Comparison of ENCODE assay signal across 8 cellular contexts in genomic region chr1:77888429-77889239, GRCh38. TPM values are rescaled to one million over a fixed set of nuclear protein-coding genes. Genes with fewer than 3 reads are reported as not detected.
DNase-seq lines count a peak whose midpoint lies in the region; TF ChIP-seq lines count a peak whose summit lies in the region.

NEXN (plus strand) TSS chr1:77888624; CDS start chr1:77916107, 27,483 bp downstream.

- peaks cover 7% of the 10 kb centered on the region for H3K4me1 Mint-ChIP-seq in activated naive CD8-positive, alpha-beta T cell (ENCODE audit: low read depth)
- H3K4me1 Mint-ChIP-seq in neural crest cell, result peaks cover 18% of the 10 kb centered on the region

- H3K4me1 ChIP-seq in ES-I3 (ENCODE audit: insufficient read depth, low read length) (no peaks in the 10 kb centered on the region; the same call in 1 of the 2 replicates), vagina (peaks cover 18% of the 10 kb centered on the region)

- H3K27me3 Mint-ChIP-seq in activated naive CD8-positive, alpha-beta T cell, result peaks cover 10% of the 10 kb centered on the region
- H3K27me3 Mint-ChIP-seq in neural crest cell (ENCODE audit: low read depth), result no peaks in the 10 kb centered on the region

- no peaks in the 10 kb centered on the region for H3K9me3 Mint-ChIP-seq in activated naive CD8-positive, alpha-beta T cell (ENCODE audit: low read depth)
- H3K9me3 Mint-ChIP-seq in neural crest cell, result no peaks in the 10 kb centered on the region

- intact Hi-C loops in vagina (cut with DNase I), result loop anchor here (5.0 kb wide), 1 partner anchor 51 kb away; no protein-coding TSS in a partner anchor

- peak within 1 kb of the TSS; percentile 83 for H3K4me3 Mint-ChIP-seq in activated naive CD8-positive, alpha-beta T cell
- peak within 1 kb of the TSS; percentile 93 for H3K4me3 Mint-ChIP-seq in neural crest cell

- H3K4me3 ChIP-seq in vagina, result peak within 1 kb of the TSS; percentile 79 to 80

- TF ChIP-seq POLR2A in vagina (IDR thresholded peaks at IDR 0.05), result no peak

- TF ChIP-seq CTCF in neural crest cell (conservative IDR thresholded peaks at IDR 0.05), result no peak
- no peak for TF ChIP-seq CTCF in vagina (IDR thresholded peaks at IDR 0.05)

- H3K9me3 ChIP-seq in ES-I3 (ENCODE audit: control insufficient read depth, insufficient read depth, low read length) (no peaks in the 10 kb centered on the region), vagina (no peaks in the 10 kb centered on the region)

- H3K27ac Mint-ChIP-seq in activated naive CD8-positive, alpha-beta T cell, result no peak within 1 kb of the TSS
- H3K27ac Mint-ChIP-seq in neural crest cell (ENCODE audit: unreplicated experiment), result peak within 1 kb of the TSS; percentile 93

- no peaks in the 10 kb centered on the region for H3K36me3 ChIP-seq in ES-I3 (ENCODE audit: insufficient read depth, low read length)
- no peaks in the 10 kb centered on the region for H3K36me3 ChIP-seq in vagina

- H3K27ac ChIP-seq in vagina, result peak within 1 kb of the TSS; percentile 86

- DNase-seq in GOT3 (lab: John Stamatoyannopoulos, UW), result peak; percentile 12
- DNase-seq in NCI-H460 (ENCODE audit: extremely low read depth, low read depth), result peak; percentile 1
- DNase-seq in glomerular visceral epithelial cell (ENCODE audit: extremely low spot score), result peak; percentile 85
- DNase-seq in neural crest cell (ENCODE audit: low read depth, low spot score), result peak; percentile 60
- peak in 1 of 2 donors; percentile 89 for DNase-seq in vagina (ENCODE audit: extremely low spot score in 2 of 2)
- no peak for DNase-seq in DMS153 (lab: John Stamatoyannopoulos, UW)

- H3K27me3 ChIP-seq in vagina, result no peaks in the 10 kb centered on the region

- H3K9ac ChIP-seq in ES-I3 (ENCODE audit: low read depth, low read length), result peak within 1 kb of the TSS; percentile 88

- H3K36me3 Mint-ChIP-seq in activated naive CD8-positive, alpha-beta T cell, result peaks cover 17% of the 10 kb centered on the region
- H3K36me3 Mint-ChIP-seq in neural crest cell (ENCODE audit: low read depth), result no peaks in the 10 kb centered on the region

RNA-seq across cellular contexts. Expression of gene NEXN, which starts in this region (rescaled TPM):
- total RNA-seq in NCI-H460 (2014; rRNA removed; shearing (Covaris generic)), result 0.07 TPM in 1 of 2 replicates, not detected in the other
- not detected in 2 replicates for polyA plus RNA-seq in NCI-H460 (2014; cell fraction: nucleus; rRNA removed)
- 1.2 and 2.0 TPM in 2 replicates for total RNA-seq in neural crest cell
- 20.1 TPM for total RNA-seq in vagina

Comparison
In these comparisons a context has a peak if more than half of its experiments do, and no peak if none do; other contexts are left out.
1. Peak in DNase-seq in NCI-H460; RNA of the gene not detected or under 1 TPM.